In the genomic region with DNA sequence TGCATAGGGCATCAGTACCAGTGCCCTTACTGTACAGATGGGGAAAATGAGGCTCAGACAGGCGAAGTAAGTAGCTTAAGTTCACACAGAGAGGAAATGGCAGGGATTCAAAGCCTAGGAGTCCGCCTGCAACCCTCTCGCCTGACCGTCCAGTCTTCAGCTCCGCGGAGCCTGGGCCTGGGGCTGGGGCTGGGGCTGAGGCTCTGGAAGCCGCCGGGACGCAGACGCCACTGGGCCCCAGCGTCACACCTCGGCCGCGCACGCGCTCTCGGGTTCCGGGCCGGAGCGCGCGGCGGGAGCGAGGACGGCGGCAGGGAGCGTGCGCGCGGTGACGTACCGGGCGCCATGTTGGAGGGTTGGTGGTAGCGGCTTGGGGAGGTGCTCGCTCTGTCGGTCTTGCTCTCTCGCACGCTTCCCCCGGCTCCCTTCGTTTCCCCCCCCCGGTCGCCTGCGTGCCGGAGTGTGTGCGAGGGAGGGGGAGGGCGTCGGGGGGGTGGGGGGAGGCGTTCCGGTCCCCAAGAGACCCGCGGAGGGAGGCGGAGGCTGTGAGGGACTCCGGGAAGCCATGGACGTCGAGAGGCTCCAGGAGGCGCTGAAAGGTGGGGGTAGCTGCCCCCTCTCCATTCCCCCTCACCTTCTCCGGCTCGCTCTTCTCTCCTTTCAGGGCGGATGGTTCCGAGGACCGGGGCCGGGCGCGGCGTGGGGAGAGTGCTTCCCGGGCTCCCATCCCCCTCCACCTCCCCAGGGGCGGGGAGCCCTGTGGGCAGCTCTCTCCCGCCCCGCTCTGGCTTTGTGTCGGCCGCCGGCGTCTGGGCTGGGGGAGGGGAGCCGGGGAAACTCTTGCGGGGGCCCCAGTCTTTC, we compare ENCODE assay signal across 8 cellular contexts. TPM values are rescaled to one million over a fixed set of nuclear protein-coding genes. Genes with fewer than 3 reads are reported as not detected.
DNase-seq lines count a peak whose midpoint lies in the region; ATAC-seq and TF ChIP-seq lines count a peak whose summit lies in the region.

A gene with protein sequence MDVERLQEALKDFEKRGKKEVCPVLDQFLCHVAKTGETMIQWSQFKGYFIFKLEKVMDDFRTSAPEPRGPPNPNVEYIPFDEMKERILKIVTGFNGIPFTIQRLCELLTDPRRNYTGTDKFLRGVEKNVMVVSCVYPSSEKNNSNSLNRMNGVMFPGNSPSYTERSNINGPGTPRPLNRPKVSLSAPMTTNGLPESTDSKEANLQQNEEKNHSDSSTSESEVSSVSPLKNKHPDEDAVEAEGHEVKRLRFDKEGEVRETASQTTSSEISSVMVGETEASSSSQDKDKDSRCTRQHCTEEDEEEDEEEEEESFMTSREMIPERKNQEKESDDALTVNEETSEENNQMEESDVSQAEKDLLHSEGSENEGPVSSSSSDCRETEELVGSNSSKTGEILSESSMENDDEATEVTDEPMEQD (plus strand): TSS at position 339 of the 861 bp plus-strand sequence. CDS start 227 bp downstream, at position 566.

- H3K79me2 ChIP-seq in DOHH2 (ENCODE audit: control insufficient read depth, low read length): peaks cover 49% of the 10 kb centered on the region

- POLR2A ChIA-PET in RWPE1 (lab: Yijun Ruan, JAX; ENCODE audit: low non-redundant PET): no interaction called here

- peaks cover 46% of the 10 kb centered on the region for H3K36me3 ChIP-seq in DOHH2 (ENCODE audit: control insufficient read depth, low read length)

- peaks cover 4% of the 10 kb centered on the region for H3F3A ChIP-seq in DOHH2 (ENCODE audit: control insufficient read depth, insufficient read depth)

- TF ChIP-seq CTCF in DOHH2 (IDR thresholded peaks at IDR 0.05; ENCODE audit: low read depth, low read length, poor library complexity, severe bottlenecking) (no peak), RWPE1 (conservative IDR thresholded peaks at IDR 0.05; ENCODE audit: low read depth) (no peak), fibroblast of pulmonary artery (IDR thresholded peaks at IDR 0.05; ENCODE audit: low read length, missing control alignments) (no peak), nephron progenitor cell (IDR thresholded peaks at IDR 0.05) (no peak)

- CTCF ChIA-PET in RWPE1 (lab: Yijun Ruan, JAX): interaction anchor here (0.6 kb wide), 2 partner anchors 26 to 57 kb away, joined by 3 read pairs; no protein-coding TSS in a partner anchor

- H3K4me2 ChIP-seq in DOHH2 (ENCODE audit: low read length): peak within 1 kb of the TSS; percentile 74

- H3K4me3 ChIP-seq in DOHH2 (ENCODE audit: low read length) (peak within 1 kb of the TSS; percentile 98), fibroblast of pulmonary artery (replicated peaks; ENCODE audit: low read depth, low read length) (peak within 1 kb of the TSS; percentile 97)
- H3K4me3 ChIP-seq in Jurkat, Clone E6-1 (ENCODE audit: low read length): peak within 1 kb of the TSS; percentile 86

- H3K4me1 Mint-ChIP-seq in nephron progenitor cell: peaks cover 38% of the 10 kb centered on the region
- peaks cover 40% of the 10 kb centered on the region for H3K4me1 Mint-ChIP-seq in stimulated activated naive CD8-positive, alpha-beta T cell treated with anti-CD3 and anti-CD28 coated beads, Interleukin-15, amount 100 ng/mL, for 72 hours

- no peaks in the 10 kb centered on the region for H3K9me3 ChIP-seq in DOHH2 (ENCODE audit: control insufficient read depth, insufficient read depth, low read length)

- H3K27me3 ChIP-seq in DOHH2 (ENCODE audit: control insufficient read depth, low read length): no peaks in the 10 kb centered on the region

- peaks cover 28% of the 10 kb centered on the region for H4K20me1 ChIP-seq in DOHH2 (ENCODE audit: control insufficient read depth, insufficient read depth, low read depth, low read length)

- H3K27ac ChIP-seq in DOHH2 (ENCODE audit: low read depth, low read length) (peak within 1 kb of the TSS; percentile 87), RWPE1 (peak within 1 kb of the TSS; percentile 94)

- no peaks in the 10 kb centered on the region for H3K9me2 ChIP-seq in DOHH2 (replicated peaks; ENCODE audit: control insufficient read depth, low read length)

- H3K4me3 Mint-ChIP-seq in nephron progenitor cell: peak within 1 kb of the TSS; percentile 91
- H3K4me3 Mint-ChIP-seq in stimulated activated naive CD8-positive, alpha-beta T cell treated with anti-CD3 and anti-CD28 coated beads, Interleukin-15, amount 100 ng/mL, for 72 hours: peak within 1 kb of the TSS; percentile 78 to 83

- H3K27me3 Mint-ChIP-seq in nephron progenitor cell (ENCODE audit: low read depth, poor library complexity): peaks cover 8% of the 10 kb centered on the region
- no peaks in the 10 kb centered on the region for H3K27me3 Mint-ChIP-seq in stimulated activated naive CD8-positive, alpha-beta T cell treated with anti-CD3 and anti-CD28 coated beads, Interleukin-15, amount 100 ng/mL, for 72 hours

- peaks cover 34% of the 10 kb centered on the region for H3K4me1 ChIP-seq in DOHH2 (ENCODE audit: control insufficient read depth, low read length)

- no peaks in the 10 kb centered on the region for H3K9me3 Mint-ChIP-seq in nephron progenitor cell
- H3K9me3 Mint-ChIP-seq in stimulated activated naive CD8-positive, alpha-beta T cell treated with anti-CD3 and anti-CD28 coated beads, Interleukin-15, amount 100 ng/mL, for 72 hours: no peaks in the 10 kb centered on the region

- peaks cover 31% of the 10 kb centered on the region for H3K36me3 Mint-ChIP-seq in nephron progenitor cell (ENCODE audit: low read depth)

- DNase-seq in Jurkat, Clone E6-1 (ENCODE audit: low read depth, low spot score): peak; percentile 88
- peak; percentile 67 for DNase-seq in RWPE1 (ENCODE audit: low spot score)
- DNase-seq in activated T-helper 9 cell treated with anti-CD3 and anti-CD28 coated beads, Interleukin-2, amount 50 U/mL, for 16 hours (ENCODE audit: low read depth): peak; percentile 89
- peak; percentile 90 for DNase-seq in fibroblast of pulmonary artery (ENCODE audit: low read depth)
- DNase-seq in nephron progenitor cell: peak; percentile 90
- DNase-seq in stimulated activated naive CD8-positive, alpha-beta T cell treated with anti-CD3 and anti-CD28 coated beads, Interleukin-15, amount 100 ng/mL, for 72 hours: peak; percentile 92

- ATAC-seq in GM21717 (IDR thresholded peaks at IDR 0.05; ENCODE audit: unreplicated experiment): peak; percentile 89
- ATAC-seq in stimulated activated naive CD8-positive, alpha-beta T cell treated with anti-CD3 and anti-CD28 coated beads, Interleukin-15, amount 100 ng/mL, for 72 hours: peak; percentile 95

- peak within 1 kb of the TSS; percentile 82 for H3K27ac Mint-ChIP-seq in nephron progenitor cell
- peak within 1 kb of the TSS; percentile 98 for H3K27ac Mint-ChIP-seq in stimulated activated naive CD8-positive, alpha-beta T cell treated with anti-CD3 and anti-CD28 coated beads, Interleukin-15, amount 100 ng/mL, for 72 hours

RNA-seq across cellular contexts. Expression of the gene that starts here (rescaled TPM):
- 67.7 TPM for polyA plus RNA-seq in Jurkat, Clone E6-1 (2012; ENCODE audit: insufficient read depth, insufficient read length)

Comparison
In these comparisons a context has a peak if more than half of its experiments do, and no peak if none do; other contexts are left out.
1. Peak in every context shown above with its lines: DNase-seq, ATAC-seq, H3K4me3 ChIP-seq and H3K27ac ChIP-seq.